1 cellular context compared by ENCODE assay signal in genomic region chr3:11185564-11186317, GRCh38.
TF ChIP-seq lines count a peak whose summit lies in the region.

No MANE protein-coding gene starts in this region.

TF ChIP-seq in HEK293, 187 proteins besides CTCF, POLR2A, EP300 and RAD21 (continued from another document and continues in another):
- TF ChIP-seq, protein P1, sequence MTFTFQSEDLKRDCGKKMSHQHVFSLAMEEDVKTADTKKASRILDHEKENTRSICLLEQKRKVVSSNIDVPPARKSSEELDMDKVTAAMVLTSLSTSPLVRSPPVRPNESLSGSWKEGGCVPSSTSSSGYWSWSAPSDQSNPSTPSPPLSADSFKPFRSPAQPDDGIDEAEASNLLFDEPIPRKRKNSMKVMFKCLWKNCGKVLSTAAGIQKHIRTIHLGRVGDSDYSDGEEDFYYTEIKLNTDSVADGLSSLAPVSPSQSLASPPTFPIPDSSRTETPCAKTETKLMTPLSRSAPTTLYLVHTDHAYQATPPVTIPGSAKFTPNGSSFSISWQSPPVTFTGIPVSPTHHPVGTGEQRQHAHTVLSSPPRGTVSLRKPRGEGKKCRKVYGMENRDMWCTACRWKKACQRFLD (tag by site-specific recombination; IDR thresholded peaks at IDR 0.05): no peak
- TF ChIP-seq GLI4 (tag by site-specific recombination; IDR thresholded peaks at IDR 0.05) (no peak), ZNF146 (tag by site-specific recombination; IDR thresholded peaks at IDR 0.05) (no peak), ZIC2 (tag by site-specific recombination; IDR thresholded peaks at IDR 0.05) (0 out of 2 replicates have a peak, but pooled peaks have one; percentile 8), YY1 (tag by site-specific recombination; IDR thresholded peaks at IDR 0.05) (no peak), KLF1 (tag by site-specific recombination; IDR thresholded peaks at IDR 0.05) (peak; percentile 71), KLF10 (tag by site-specific recombination; IDR thresholded peaks at IDR 0.05) (no peak), ZNF391 (tag by site-specific recombination; IDR thresholded peaks at IDR 0.05; ENCODE audit: borderline replicate concordance, low read depth) (no peak), ZNF132 (tag by site-specific recombination; IDR thresholded peaks at IDR 0.05; ENCODE audit: borderline replicate concordance) (no peak), KLF8 (tag by site-specific recombination; IDR thresholded peaks at IDR 0.05) (no peak), PATZ1 (tag by site-specific recombination; IDR thresholded peaks at IDR 0.05) (no peak), ZNF404 (tag by site-specific recombination; IDR thresholded peaks at IDR 0.05) (no peak), ZNF768 (tag by site-specific recombination; IDR thresholded peaks at IDR 0.05) (no peak), SP2 (tag by site-specific recombination; IDR thresholded peaks at IDR 0.05) (no peak), ZNF433 (tag by site-specific recombination; IDR thresholded peaks at IDR 0.05; ENCODE audit: low read depth) (no peak), ZNF692 (tag by site-specific recombination; IDR thresholded peaks at IDR 0.05) (peak; percentile 32; the same call in 1 of the 2 replicates), ZNF114 (tag by site-specific recombination; IDR thresholded peaks at IDR 0.05) (no peak), ZNF629 (tag by site-specific recombination; IDR thresholded peaks at IDR 0.05) (no peak), ZNF501 (tag by site-specific recombination; IDR thresholded peaks at IDR 0.05) (no peak), ZNF292 (tag by site-specific recombination; IDR thresholded peaks at IDR 0.05; ENCODE audit: borderline replicate concordance, low read depth) (no peak), ZNF223 (tag by site-specific recombination; IDR thresholded peaks at IDR 0.05) (no peak), ZNF169 (tag by site-specific recombination; IDR thresholded peaks at IDR 0.05) (no peak), ZNF549 (tag by site-specific recombination; IDR thresholded peaks at IDR 0.05) (no peak), KLF16 (tag by site-specific recombination; IDR thresholded peaks at IDR 0.05) (peak; percentile 40; the same call in 1 of the 2 replicates), SCRT1 (tag by site-specific recombination; IDR thresholded peaks at IDR 0.05; ENCODE audit: borderline replicate concordance) (no peak), ZNF211 (tag by site-specific recombination; IDR thresholded peaks at IDR 0.05; ENCODE audit: low read depth) (no peak), OSR2 (tag by site-specific recombination; IDR thresholded peaks at IDR 0.05) (no peak), ZFP37 (tag by site-specific recombination; IDR thresholded peaks at IDR 0.05) (no peak), ZBTB8A (tag by site-specific recombination; IDR thresholded peaks at IDR 0.05) (no peak), PRDM4 (tag by site-specific recombination; IDR thresholded peaks at IDR 0.05) (no peak), ZNF585B (tag by site-specific recombination; IDR thresholded peaks at IDR 0.05) (no peak), ZNF48 (tag by site-specific recombination; IDR thresholded peaks at IDR 0.05) (no peak), ZBTB26 (tag by site-specific recombination; optimal IDR thresholded peaks at IDR 0.05) (no peak), ZNF624 (tag by site-specific recombination; IDR thresholded peaks at IDR 0.05) (no peak), GLI2 (tag by site-specific recombination; IDR thresholded peaks at IDR 0.05; ENCODE audit: borderline replicate concordance, low read depth) (no peak), ZNF366 (tag by site-specific recombination; conservative IDR thresholded peaks at IDR 0.05) (no peak), HOXD13 (CRISPR knock-in tag; IDR thresholded peaks at IDR 0.05; ENCODE audit: borderline replicate concordance) (no peak), ZNF677 (tag by site-specific recombination; IDR thresholded peaks at IDR 0.05) (no peak), ZNF658 (tag by site-specific recombination; IDR thresholded peaks at IDR 0.05) (no peak), SETDB1 (IDR thresholded peaks at IDR 0.05; ENCODE audit: insufficient read length, low read length) (no peak), PRDM1 (tag by site-specific recombination; IDR thresholded peaks at IDR 0.05) (no peak), PBX3 (CRISPR knock-in tag; IDR thresholded peaks at IDR 0.05) (no peak), ZNF707 (tag by site-specific recombination; IDR thresholded peaks at IDR 0.05) (no peak), ZBTB10 (tag by site-specific recombination; IDR thresholded peaks at IDR 0.05) (no peak), ZNF488 (tag by site-specific recombination; IDR thresholded peaks at IDR 0.05) (no peak)
- TF ChIP-seq, protein P2, sequence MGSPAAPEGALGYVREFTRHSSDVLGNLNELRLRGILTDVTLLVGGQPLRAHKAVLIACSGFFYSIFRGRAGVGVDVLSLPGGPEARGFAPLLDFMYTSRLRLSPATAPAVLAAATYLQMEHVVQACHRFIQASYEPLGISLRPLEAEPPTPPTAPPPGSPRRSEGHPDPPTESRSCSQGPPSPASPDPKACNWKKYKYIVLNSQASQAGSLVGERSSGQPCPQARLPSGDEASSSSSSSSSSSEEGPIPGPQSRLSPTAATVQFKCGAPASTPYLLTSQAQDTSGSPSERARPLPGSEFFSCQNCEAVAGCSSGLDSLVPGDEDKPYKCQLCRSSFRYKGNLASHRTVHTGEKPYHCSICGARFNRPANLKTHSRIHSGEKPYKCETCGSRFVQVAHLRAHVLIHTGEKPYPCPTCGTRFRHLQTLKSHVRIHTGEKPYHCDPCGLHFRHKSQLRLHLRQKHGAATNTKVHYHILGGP (tag by site-specific recombination; IDR thresholded peaks at IDR 0.05): no peak
- TF ChIP-seq, protein P3, sequence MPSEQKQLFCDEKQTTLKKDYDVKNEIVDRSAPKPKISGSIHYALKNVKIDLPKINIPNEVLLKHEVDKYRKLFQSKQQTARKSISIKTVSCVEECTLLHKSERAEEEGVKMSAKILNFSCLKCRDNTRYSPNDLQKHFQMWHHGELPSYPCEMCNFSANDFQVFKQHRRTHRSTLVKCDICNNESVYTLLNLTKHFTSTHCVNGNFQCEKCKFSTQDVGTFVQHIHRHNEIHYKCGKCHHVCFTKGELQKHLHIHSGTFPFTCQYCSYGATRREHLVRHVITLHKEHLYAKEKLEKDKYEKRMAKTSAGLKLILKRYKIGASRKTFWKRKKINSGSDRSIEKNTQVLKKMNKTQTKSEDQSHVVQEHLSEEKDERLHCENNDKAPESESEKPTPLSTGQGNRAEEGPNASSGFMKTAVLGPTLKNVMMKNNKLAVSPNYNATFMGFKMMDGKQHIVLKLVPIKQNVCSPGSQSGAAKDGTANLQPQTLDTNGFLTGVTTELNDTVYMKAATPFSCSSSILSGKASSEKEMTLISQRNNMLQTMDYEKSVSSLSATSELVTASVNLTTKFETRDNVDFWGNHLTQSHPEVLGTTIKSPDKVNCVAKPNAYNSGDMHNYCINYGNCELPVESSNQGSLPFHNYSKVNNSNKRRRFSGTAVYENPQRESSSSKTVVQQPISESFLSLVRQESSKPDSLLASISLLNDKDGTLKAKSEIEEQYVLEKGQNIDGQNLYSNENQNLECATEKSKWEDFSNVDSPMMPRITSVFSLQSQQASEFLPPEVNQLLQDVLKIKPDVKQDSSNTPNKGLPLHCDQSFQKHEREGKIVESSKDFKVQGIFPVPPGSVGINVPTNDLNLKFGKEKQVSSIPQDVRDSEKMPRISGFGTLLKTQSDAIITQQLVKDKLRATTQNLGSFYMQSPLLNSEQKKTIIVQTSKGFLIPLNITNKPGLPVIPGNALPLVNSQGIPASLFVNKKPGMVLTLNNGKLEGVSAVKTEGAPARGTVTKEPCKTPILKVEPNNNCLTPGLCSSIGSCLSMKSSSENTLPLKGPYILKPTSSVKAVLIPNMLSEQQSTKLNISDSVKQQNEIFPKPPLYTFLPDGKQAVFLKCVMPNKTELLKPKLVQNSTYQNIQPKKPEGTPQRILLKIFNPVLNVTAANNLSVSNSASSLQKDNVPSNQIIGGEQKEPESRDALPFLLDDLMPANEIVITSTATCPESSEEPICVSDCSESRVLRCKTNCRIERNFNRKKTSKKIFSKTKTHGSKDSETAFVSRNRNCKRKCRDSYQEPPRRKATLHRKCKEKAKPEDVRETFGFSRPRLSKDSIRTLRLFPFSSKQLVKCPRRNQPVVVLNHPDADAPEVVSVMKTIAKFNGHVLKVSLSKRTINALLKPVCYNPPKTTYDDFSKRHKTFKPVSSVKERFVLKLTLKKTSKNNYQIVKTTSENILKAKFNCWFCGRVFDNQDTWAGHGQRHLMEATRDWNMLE (tag by site-specific recombination; conservative IDR thresholded peaks at IDR 0.05; ENCODE audit: low read depth): no peak
